In the genomic region with DNA sequence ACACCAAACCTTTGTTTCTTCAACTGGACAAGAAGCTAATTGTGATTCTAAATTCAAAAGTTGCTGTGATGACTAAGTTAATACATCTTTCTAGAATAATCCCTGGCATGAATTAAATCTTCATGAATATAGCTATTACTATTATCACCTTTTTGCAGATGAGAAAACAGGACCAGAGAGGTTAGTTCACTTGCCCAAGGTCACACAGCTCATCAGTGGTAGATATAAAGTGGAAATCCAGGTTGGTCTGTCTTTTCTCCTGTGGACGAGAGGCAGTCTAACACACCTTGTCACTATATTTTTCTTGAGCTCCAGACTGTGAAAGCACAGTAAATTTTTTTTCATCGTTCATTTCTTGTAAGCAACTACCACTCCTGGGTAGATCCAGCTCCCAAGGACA, we compare ENCODE assay signal across 3 cellular contexts.
TF ChIP-seq lines count a peak whose summit lies in the region.

No MANE protein-coding gene starts in this region.

TF ChIP-seq in HepG2, 621 proteins besides CTCF, POLR2A, EP300 and RAD21:
- TF ChIP-seq ZNF768 (CRISPR knock-in tag; IDR thresholded peaks at IDR 0.05) (peak; percentile 30; the same call in 1 of the 2 replicates), ZSCAN22 (CRISPR knock-in tag; IDR thresholded peaks at IDR 0.05) (no peak)

TF ChIP-seq in IMR-90, 13 proteins besides CTCF, POLR2A, EP300 and RAD21:
- TF ChIP-seq FOS (IDR thresholded peaks at IDR 0.05; ENCODE audit: low read depth, low read length) = no peak
- TF ChIP-seq MAZ (IDR thresholded peaks at IDR 0.05; ENCODE audit: borderline replicate concordance, low read depth, low read length) = no peak
- no peak for TF ChIP-seq SMC3 (IDR thresholded peaks at IDR 0.05; ENCODE audit: low read depth, low read length)
- no peak for TF ChIP-seq RFX5 (IDR thresholded peaks at IDR 0.05; ENCODE audit: low read depth, low read length)
- no peak for TF ChIP-seq RCOR1 (IDR thresholded peaks at IDR 0.05; ENCODE audit: insufficient replicate concordance, low read length)
- no peak for TF ChIP-seq MAFK (IDR thresholded peaks at IDR 0.05; ENCODE audit: low read depth, low read length)
- TF ChIP-seq MXI1 (IDR thresholded peaks at IDR 0.05; ENCODE audit: borderline replicate concordance, low read depth, low read length) = no peak
- TF ChIP-seq CHD1 (IDR thresholded peaks at IDR 0.05; ENCODE audit: low read depth, low read length) = no peak
- TF ChIP-seq, protein P1, sequence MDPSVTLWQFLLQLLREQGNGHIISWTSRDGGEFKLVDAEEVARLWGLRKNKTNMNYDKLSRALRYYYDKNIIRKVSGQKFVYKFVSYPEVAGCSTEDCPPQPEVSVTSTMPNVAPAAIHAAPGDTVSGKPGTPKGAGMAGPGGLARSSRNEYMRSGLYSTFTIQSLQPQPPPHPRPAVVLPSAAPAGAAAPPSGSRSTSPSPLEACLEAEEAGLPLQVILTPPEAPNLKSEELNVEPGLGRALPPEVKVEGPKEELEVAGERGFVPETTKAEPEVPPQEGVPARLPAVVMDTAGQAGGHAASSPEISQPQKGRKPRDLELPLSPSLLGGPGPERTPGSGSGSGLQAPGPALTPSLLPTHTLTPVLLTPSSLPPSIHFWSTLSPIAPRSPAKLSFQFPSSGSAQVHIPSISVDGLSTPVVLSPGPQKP (IDR thresholded peaks at IDR 0.05; ENCODE audit: borderline replicate concordance, low read depth, low read length) = no peak
- TF ChIP-seq NFE2L2 (IDR thresholded peaks at IDR 0.05; ENCODE audit: low read depth, low read length) = no peak
- no peak for TF ChIP-seq CEBPB (IDR thresholded peaks at IDR 0.05; ENCODE audit: low read depth, low read length)
- TF ChIP-seq BHLHE40 (IDR thresholded peaks at IDR 0.05; ENCODE audit: low read depth, low read length) = no peak
- TF ChIP-seq, protein P2, sequence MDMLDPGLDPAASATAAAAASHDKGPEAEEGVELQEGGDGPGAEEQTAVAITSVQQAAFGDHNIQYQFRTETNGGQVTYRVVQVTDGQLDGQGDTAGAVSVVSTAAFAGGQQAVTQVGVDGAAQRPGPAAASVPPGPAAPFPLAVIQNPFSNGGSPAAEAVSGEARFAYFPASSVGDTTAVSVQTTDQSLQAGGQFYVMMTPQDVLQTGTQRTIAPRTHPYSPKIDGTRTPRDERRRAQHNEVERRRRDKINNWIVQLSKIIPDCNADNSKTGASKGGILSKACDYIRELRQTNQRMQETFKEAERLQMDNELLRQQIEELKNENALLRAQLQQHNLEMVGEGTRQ (IDR thresholded peaks at IDR 0.05; ENCODE audit: low read depth, low read length) = no peak
TF ChIP-seq in IMR-90: peak in this region for 0.

TF ChIP-seq in K562, 482 proteins besides CTCF, POLR2A, EP300 and RAD21:
- TF ChIP-seq ZNF785 (CRISPR knock-in tag; IDR thresholded peaks at IDR 0.05) (no peak), DACH1 (IDR thresholded peaks at IDR 0.05; ENCODE audit: partially characterized antibody) (no peak), ZFP36 (IDR thresholded peaks at IDR 0.05; ENCODE audit: low read depth, low read length, partially characterized antibody) (peak; percentile 66), MITF (IDR thresholded peaks at IDR 0.05) (no peak), ZNF3 (CRISPR knock-in tag; IDR thresholded peaks at IDR 0.05) (no peak), CBX8 (IDR thresholded peaks at IDR 0.05; ENCODE audit: borderline replicate concordance, extremely low read depth, low read depth, low read length, poor library complexity, severe bottlenecking) (no peak), ZC3H4 (CRISPR knock-in tag; IDR thresholded peaks at IDR 0.05; ENCODE audit: borderline replicate concordance) (no peak), HEY1 (CRISPR knock-in tag; IDR thresholded peaks at IDR 0.05; ENCODE audit: borderline replicate concordance) (no peak), STAT5B (CRISPR knock-in tag; IDR thresholded peaks at IDR 0.05) (no peak), TEAD1 (CRISPR knock-in tag; IDR thresholded peaks at IDR 0.05) (no peak), CC2D1A (IDR thresholded peaks at IDR 0.05) (no peak), RBM25 (IDR thresholded peaks at IDR 0.05; ENCODE audit: low read depth, low read length, severe bottlenecking) (peak; percentile 95), ZNF696 (CRISPR knock-in tag; conservative IDR thresholded peaks at IDR 0.05) (no peak), POU5F1 (IDR thresholded peaks at IDR 0.05; ENCODE audit: borderline replicate concordance, low read depth, low read length, partially characterized antibody) (no peak), ZNF384 (IDR thresholded peaks at IDR 0.05; ENCODE audit: low read depth, low read length) (no peak)
- TF ChIP-seq, protein P3, sequence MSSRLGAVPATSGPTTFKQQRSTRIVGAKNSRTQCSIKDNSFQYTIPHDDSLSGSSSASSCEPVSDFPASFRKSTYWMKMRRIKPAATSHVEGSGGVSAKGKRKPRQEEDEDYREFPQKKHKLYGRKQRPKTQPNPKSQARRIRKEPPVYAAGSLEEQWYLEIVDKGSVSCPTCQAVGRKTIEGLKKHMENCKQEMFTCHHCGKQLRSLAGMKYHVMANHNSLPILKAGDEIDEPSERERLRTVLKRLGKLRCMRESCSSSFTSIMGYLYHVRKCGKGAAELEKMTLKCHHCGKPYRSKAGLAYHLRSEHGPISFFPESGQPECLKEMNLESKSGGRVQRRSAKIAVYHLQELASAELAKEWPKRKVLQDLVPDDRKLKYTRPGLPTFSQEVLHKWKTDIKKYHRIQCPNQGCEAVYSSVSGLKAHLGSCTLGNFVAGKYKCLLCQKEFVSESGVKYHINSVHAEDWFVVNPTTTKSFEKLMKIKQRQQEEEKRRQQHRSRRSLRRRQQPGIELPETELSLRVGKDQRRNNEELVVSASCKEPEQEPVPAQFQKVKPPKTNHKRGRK (tag; IDR thresholded peaks at IDR 0.05) = no peak
